Comparison of ENCODE assay signal across 24 cellular contexts in genomic region chr1:84214115-84214956, GRCh38.
"Had no signal": no experiment of that assay in that cellular context is flagged by ENCODE, and none has a peak within 500 bp of the region (broad histone marks: within the 10 kb centered on the region; RNA-seq: fewer than 3 reads in every experiment).

No MANE protein-coding gene starts in this region.

- H3K27me3 ChIP-seq: breast epithelium, neural progenitor cell, right atrium auricular region, suprapubic skin, tibial artery, upper lobe of right lung had no signal

- H3K27ac Mint-ChIP-seq: activated CD4-positive, alpha-beta memory T cell treated with anti-CD3 and anti-CD28 coated beads for 36 hours; activated CD4-positive, alpha-beta T cell treated with anti-CD3 and anti-CD28 coated beads, Interleukin-2, amount 10 ng/mL, durations not matched to agents 24 days and 14 days; neural progenitor cell; stimulated activated naive B cell treated with anti-CD40 and anti-IgM and Interleukin-4, amounts not matched to agents 10 μg/mL and 1 μg/mL and 100 μg/mL, for 72 hours had no signal

- H3K9me3 Mint-ChIP-seq: stimulated activated naive B cell treated with anti-CD40 and anti-IgM and Interleukin-4, amounts not matched to agents 10 μg/mL and 1 μg/mL and 100 μg/mL, for 72 hours had no signal

- H3K4me3 ChIP-seq: breast epithelium, mucosa of descending colon, neural progenitor cell, right atrium auricular region, smooth muscle cell, suprapubic skin, tibial artery, upper lobe of right lung had no signal

- H3K9ac ChIP-seq: neural progenitor cell had no signal

- H3K27ac ChIP-seq: breast epithelium, neural progenitor cell, right atrium auricular region, suprapubic skin, tibial artery, upper lobe of right lung had no signal

- H3K4me1 ChIP-seq: breast epithelium, neural progenitor cell, right atrium auricular region, suprapubic skin, tibial artery, upper lobe of right lung had no signal

- H3K9me3 ChIP-seq: mucosa of descending colon, suprapubic skin, upper lobe of right lung had no signal

- ATAC-seq: left ventricle myocardium superior; mucosa of descending colon; stimulated activated naive B cell treated with anti-CD40 and anti-IgM and Interleukin-4, amounts not matched to agents 10 μg/mL and 1 μg/mL and 100 μg/mL, for 72 hours; upper lobe of right lung had no signal

- H3K4me3 Mint-ChIP-seq: activated CD4-positive, alpha-beta memory T cell treated with anti-CD3 and anti-CD28 coated beads for 36 hours; activated CD4-positive, alpha-beta T cell treated with anti-CD3 and anti-CD28 coated beads, Interleukin-2, amount 10 ng/mL, durations not matched to agents 24 days and 14 days; neural progenitor cell; stimulated activated naive B cell treated with anti-CD40 and anti-IgM and Interleukin-4, amounts not matched to agents 10 μg/mL and 1 μg/mL and 100 μg/mL, for 72 hours had no signal

- DNase-seq: activated CD4-positive, alpha-beta memory T cell treated with anti-CD3 and anti-CD28 coated beads for 36 hours; activated CD4-positive, alpha-beta T cell treated with anti-CD3 and anti-CD28 coated beads, Interleukin-2, amount 10 ng/mL, durations not matched to agents 24 days and 14 days; activated CD4-positive, CD25-positive, alpha-beta regulatory T cell treated with anti-CD3 and anti-CD28 coated beads, Interleukin-2, amount 50 U/mL, for 72 hours; activated CD8-positive, alpha-beta memory T cell treated with anti-CD3 and anti-CD28 coated beads, Interleukin-2, amount 50 U/mL, for 48 hours; activated effector memory CD4-positive, alpha-beta T cell treated with Interleukin-2 at 50 U/mL for 16 hours; activated naive CD4-positive, alpha-beta T cell treated with Interleukin-2 at 50 U/mL for 16 hours; central memory CD4-positive, alpha-beta T cell; dermis blood vessel endothelial cell; effector CD4-positive, alpha-beta T cell; islet precursor cell; left ventricle myocardium superior; mucosa of descending colon; stimulated activated CD4-positive, alpha-beta T cell treated with anti-CD3 and anti-CD28 coated beads, Interleukin-1b, Interleukin-23, amount 100 ng/mL, for 48 hours; stimulated activated CD4-positive, alpha-beta T cell treated with anti-CD3 and anti-CD28 coated beads, Interleukin-4, amount 100 ng/mL, for 4 hours; stimulated activated CD8-positive, alpha-beta memory T cell treated with anti-CD3 and anti-CD28 coated beads, Interleukin-4, amount 100 ng/mL, for 48 hours; stimulated activated naive B cell treated with anti-CD40 and anti-IgM and Interleukin-4, amounts not matched to agents 10 μg/mL and 1 μg/mL and 100 μg/mL, for 72 hours; T-helper 2 cell; tibial artery; upper lobe of right lung had no signal

- H3K36me3 ChIP-seq: right atrium auricular region, suprapubic skin, upper lobe of right lung had no signal

- H3K4me1 Mint-ChIP-seq: neural progenitor cell had no signal

- H3K4me2 ChIP-seq: neural progenitor cell, smooth muscle cell had no signal

- H3K27me3 Mint-ChIP-seq: activated CD4-positive, alpha-beta memory T cell treated with anti-CD3 and anti-CD28 coated beads for 36 hours; activated CD4-positive, alpha-beta T cell treated with anti-CD3 and anti-CD28 coated beads, Interleukin-2, amount 10 ng/mL, durations not matched to agents 24 days and 14 days; stimulated activated naive B cell treated with anti-CD40 and anti-IgM and Interleukin-4, amounts not matched to agents 10 μg/mL and 1 μg/mL and 100 μg/mL, for 72 hours had no signal
